1 cellular context compared by ENCODE assay signal in genomic region chr6:157689875-157690274, GRCh38.
TF ChIP-seq lines count a peak whose summit lies in the region.

No MANE protein-coding gene starts in this region.

TF ChIP-seq in K562, 482 proteins besides CTCF, POLR2A, EP300 and RAD21:
- TF ChIP-seq MGA (IDR thresholded peaks at IDR 0.05): 0 out of 2 replicates have a peak, but pooled peaks have one; percentile 26
- peak; percentile 69 to 77 for TF ChIP-seq MNT (conservative IDR thresholded peaks at IDR 0.05)
- no peak for TF ChIP-seq STAG1 (CRISPR knock-in tag; IDR thresholded peaks at IDR 0.05; ENCODE audit: borderline replicate concordance)
- TF ChIP-seq MAX (CRISPR knock-in tag; IDR thresholded peaks at IDR 0.05): peak; percentile 65
